Comparison of ENCODE assay signal across 1 cellular context in the genomic region with DNA sequence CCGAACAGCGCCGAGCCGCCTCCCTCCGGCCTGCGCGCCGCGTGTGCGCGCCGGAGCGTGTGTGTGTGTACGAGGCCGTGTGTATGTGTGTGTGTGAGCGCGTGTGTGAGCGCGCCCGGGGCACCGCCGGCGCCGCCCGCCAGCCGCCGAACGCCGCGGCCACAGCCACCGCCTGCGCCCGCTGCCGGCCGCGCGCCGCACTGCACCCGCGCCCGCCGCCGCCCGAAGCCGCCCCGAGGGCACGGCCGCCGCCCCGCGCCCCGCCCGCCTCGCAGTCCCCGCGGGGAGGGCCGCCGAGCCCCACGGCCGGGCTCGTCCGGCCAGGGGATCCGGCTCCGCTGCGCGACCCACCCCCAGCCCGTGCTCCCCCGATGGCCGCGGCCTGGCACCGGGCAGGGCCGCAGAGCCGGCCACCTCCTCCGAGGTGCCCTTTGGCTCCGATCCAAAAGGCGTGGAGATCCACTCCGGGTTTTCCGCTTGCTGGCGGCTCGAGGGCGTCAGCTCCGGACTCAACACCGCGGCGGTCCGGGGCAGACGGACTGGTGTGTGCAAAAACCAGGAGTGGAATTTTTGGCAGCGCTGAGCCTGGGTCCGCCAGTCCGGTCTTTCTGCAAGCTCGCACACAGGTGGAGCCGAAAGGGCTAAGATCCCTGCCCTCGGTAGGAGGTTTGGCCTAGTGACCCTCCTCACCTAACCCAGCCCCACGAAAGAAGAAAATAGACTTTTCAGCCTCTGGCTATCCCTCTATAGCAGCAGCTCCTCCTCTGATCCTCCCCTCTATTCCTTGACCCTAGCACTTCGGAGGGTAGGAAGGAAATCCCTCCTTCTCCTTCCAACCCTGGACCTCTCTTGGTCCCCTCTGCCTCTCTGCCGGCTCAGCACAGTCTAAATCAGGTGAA.
TF ChIP-seq lines count a peak whose summit lies in the region.

A gene with protein sequence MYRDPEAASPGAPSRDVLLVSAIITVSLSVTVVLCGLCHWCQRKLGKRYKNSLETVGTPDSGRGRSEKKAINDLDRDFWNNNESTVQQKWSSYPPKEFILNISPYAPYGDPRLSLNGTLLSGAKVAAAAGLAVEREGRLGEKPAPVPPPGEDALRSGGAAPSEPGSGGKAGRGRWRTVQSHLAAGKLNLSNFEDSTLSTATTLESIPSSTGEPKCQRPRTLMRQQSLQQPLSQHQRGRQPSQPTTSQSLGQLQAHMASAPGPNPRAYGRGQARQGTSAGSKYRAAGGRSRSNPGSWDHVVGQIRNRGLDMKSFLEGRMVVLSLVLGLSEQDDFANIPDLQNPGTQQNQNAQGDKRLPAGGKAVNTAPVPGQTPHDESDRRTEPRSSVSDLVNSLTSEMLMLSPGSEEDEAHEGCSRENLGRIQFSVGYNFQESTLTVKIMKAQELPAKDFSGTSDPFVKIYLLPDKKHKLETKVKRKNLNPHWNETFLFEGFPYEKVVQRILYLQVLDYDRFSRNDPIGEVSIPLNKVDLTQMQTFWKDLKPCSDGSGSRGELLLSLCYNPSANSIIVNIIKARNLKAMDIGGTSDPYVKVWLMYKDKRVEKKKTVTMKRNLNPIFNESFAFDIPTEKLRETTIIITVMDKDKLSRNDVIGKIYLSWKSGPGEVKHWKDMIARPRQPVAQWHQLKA (minus strand): TSS at position 47 of the 899 bp plus-strand sequence. CDS start 256 bp downstream, outside the sequence.

TF ChIP-seq in WTC11, 78 proteins besides CTCF, POLR2A, EP300 and RAD21 (continued from another document):
- TF ChIP-seq, protein P1, sequence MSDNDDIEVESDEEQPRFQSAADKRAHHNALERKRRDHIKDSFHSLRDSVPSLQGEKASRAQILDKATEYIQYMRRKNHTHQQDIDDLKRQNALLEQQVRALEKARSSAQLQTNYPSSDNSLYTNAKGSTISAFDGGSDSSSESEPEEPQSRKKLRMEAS (CRISPR knock-in tag; IDR thresholded peaks at IDR 0.05), result peak; percentile 55; the same call in 1 of the 2 replicates
- TF ChIP-seq, protein P2, sequence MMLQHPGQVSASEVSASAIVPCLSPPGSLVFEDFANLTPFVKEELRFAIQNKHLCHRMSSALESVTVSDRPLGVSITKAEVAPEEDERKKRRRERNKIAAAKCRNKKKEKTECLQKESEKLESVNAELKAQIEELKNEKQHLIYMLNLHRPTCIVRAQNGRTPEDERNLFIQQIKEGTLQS (CRISPR knock-in tag; conservative IDR thresholded peaks at IDR 0.05), result no peak
- TF ChIP-seq, protein P3, sequence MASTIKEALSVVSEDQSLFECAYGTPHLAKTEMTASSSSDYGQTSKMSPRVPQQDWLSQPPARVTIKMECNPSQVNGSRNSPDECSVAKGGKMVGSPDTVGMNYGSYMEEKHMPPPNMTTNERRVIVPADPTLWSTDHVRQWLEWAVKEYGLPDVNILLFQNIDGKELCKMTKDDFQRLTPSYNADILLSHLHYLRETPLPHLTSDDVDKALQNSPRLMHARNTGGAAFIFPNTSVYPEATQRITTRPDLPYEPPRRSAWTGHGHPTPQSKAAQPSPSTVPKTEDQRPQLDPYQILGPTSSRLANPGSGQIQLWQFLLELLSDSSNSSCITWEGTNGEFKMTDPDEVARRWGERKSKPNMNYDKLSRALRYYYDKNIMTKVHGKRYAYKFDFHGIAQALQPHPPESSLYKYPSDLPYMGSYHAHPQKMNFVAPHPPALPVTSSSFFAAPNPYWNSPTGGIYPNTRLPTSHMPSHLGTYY (CRISPR knock-in tag; IDR thresholded peaks at IDR 0.05), result no peak
- TF ChIP-seq TP53 (CRISPR knock-in tag; IDR thresholded peaks at IDR 0.05) (0 out of 2 replicates have a peak, but pooled peaks have one; percentile 33), ZNF396 (CRISPR knock-in tag; IDR thresholded peaks at IDR 0.05; ENCODE audit: borderline replicate concordance) (no peak), ZNF317 (CRISPR knock-in tag; IDR thresholded peaks at IDR 0.05; ENCODE audit: borderline replicate concordance, low read depth) (no peak), IRF2 (CRISPR knock-in tag; IDR thresholded peaks at IDR 0.05; ENCODE audit: borderline replicate concordance, low read depth) (no peak), NFATC4 (CRISPR knock-in tag; IDR thresholded peaks at IDR 0.05) (no peak), RELA (CRISPR knock-in tag; IDR thresholded peaks at IDR 0.05; ENCODE audit: borderline replicate concordance) (peak; percentile 30; the same call in 1 of the 2 replicates), NFYB (CRISPR knock-in tag; conservative IDR thresholded peaks at IDR 0.05; ENCODE audit: low read depth) (no peak)
- TF ChIP-seq, protein P4, sequence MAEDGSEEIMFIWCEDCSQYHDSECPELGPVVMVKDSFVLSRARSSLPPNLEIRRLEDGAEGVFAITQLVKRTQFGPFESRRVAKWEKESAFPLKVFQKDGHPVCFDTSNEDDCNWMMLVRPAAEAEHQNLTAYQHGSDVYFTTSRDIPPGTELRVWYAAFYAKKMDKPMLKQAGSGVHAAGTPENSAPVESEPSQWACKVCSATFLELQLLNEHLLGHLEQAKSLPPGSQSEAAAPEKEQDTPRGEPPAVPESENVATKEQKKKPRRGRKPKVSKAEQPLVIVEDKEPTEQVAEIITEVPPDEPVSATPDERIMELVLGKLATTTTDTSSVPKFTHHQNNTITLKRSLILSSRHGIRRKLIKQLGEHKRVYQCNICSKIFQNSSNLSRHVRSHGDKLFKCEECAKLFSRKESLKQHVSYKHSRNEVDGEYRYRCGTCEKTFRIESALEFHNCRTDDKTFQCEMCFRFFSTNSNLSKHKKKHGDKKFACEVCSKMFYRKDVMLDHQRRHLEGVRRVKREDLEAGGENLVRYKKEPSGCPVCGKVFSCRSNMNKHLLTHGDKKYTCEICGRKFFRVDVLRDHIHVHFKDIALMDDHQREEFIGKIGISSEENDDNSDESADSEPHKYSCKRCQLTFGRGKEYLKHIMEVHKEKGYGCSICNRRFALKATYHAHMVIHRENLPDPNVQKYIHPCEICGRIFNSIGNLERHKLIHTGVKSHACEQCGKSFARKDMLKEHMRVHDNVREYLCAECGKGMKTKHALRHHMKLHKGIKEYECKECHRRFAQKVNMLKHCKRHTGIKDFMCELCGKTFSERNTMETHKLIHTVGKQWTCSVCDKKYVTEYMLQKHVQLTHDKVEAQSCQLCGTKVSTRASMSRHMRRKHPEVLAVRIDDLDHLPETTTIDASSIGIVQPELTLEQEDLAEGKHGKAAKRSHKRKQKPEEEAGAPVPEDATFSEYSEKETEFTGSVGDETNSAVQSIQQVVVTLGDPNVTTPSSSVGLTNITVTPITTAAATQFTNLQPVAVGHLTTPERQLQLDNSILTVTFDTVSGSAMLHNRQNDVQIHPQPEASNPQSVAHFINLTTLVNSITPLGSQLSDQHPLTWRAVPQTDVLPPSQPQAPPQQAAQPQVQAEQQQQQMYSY (CRISPR knock-in tag; IDR thresholded peaks at IDR 0.05), result peak; percentile 100
- TF ChIP-seq, protein P5, sequence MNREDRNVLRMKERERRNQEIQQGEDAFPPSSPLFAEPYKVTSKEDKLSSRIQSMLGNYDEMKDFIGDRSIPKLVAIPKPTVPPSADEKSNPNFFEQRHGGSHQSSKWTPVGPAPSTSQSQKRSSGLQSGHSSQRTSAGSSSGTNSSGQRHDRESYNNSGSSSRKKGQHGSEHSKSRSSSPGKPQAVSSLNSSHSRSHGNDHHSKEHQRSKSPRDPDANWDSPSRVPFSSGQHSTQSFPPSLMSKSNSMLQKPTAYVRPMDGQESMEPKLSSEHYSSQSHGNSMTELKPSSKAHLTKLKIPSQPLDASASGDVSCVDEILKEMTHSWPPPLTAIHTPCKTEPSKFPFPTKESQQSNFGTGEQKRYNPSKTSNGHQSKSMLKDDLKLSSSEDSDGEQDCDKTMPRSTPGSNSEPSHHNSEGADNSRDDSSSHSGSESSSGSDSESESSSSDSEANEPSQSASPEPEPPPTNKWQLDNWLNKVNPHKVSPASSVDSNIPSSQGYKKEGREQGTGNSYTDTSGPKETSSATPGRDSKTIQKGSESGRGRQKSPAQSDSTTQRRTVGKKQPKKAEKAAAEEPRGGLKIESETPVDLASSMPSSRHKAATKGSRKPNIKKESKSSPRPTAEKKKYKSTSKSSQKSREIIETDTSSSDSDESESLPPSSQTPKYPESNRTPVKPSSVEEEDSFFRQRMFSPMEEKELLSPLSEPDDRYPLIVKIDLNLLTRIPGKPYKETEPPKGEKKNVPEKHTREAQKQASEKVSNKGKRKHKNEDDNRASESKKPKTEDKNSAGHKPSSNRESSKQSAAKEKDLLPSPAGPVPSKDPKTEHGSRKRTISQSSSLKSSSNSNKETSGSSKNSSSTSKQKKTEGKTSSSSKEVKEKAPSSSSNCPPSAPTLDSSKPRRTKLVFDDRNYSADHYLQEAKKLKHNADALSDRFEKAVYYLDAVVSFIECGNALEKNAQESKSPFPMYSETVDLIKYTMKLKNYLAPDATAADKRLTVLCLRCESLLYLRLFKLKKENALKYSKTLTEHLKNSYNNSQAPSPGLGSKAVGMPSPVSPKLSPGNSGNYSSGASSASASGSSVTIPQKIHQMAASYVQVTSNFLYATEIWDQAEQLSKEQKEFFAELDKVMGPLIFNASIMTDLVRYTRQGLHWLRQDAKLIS (CRISPR knock-in tag; IDR thresholded peaks at IDR 0.05; ENCODE audit: borderline replicate concordance), result no peak
- TF ChIP-seq, protein P6, sequence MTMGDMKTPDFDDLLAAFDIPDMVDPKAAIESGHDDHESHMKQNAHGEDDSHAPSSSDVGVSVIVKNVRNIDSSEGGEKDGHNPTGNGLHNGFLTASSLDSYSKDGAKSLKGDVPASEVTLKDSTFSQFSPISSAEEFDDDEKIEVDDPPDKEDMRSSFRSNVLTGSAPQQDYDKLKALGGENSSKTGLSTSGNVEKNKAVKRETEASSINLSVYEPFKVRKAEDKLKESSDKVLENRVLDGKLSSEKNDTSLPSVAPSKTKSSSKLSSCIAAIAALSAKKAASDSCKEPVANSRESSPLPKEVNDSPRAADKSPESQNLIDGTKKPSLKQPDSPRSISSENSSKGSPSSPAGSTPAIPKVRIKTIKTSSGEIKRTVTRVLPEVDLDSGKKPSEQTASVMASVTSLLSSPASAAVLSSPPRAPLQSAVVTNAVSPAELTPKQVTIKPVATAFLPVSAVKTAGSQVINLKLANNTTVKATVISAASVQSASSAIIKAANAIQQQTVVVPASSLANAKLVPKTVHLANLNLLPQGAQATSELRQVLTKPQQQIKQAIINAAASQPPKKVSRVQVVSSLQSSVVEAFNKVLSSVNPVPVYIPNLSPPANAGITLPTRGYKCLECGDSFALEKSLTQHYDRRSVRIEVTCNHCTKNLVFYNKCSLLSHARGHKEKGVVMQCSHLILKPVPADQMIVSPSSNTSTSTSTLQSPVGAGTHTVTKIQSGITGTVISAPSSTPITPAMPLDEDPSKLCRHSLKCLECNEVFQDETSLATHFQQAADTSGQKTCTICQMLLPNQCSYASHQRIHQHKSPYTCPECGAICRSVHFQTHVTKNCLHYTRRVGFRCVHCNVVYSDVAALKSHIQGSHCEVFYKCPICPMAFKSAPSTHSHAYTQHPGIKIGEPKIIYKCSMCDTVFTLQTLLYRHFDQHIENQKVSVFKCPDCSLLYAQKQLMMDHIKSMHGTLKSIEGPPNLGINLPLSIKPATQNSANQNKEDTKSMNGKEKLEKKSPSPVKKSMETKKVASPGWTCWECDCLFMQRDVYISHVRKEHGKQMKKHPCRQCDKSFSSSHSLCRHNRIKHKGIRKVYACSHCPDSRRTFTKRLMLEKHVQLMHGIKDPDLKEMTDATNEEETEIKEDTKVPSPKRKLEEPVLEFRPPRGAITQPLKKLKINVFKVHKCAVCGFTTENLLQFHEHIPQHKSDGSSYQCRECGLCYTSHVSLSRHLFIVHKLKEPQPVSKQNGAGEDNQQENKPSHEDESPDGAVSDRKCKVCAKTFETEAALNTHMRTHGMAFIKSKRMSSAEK (CRISPR knock-in tag; IDR thresholded peaks at IDR 0.05; ENCODE audit: borderline replicate concordance), result no peak
- TF ChIP-seq, protein P7, sequence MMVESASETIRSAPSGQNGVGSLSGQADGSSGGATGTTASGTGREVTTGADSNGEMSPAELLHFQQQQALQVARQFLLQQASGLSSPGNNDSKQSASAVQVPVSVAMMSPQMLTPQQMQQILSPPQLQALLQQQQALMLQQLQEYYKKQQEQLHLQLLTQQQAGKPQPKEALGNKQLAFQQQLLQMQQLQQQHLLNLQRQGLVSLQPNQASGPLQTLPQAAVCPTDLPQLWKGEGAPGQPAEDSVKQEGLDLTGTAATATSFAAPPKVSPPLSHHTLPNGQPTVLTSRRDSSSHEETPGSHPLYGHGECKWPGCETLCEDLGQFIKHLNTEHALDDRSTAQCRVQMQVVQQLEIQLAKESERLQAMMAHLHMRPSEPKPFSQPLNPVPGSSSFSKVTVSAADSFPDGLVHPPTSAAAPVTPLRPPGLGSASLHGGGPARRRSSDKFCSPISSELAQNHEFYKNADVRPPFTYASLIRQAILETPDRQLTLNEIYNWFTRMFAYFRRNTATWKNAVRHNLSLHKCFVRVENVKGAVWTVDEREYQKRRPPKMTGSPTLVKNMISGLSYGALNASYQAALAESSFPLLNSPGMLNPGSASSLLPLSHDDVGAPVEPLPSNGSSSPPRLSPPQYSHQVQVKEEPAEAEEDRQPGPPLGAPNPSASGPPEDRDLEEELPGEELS (CRISPR knock-in tag; IDR thresholded peaks at IDR 0.05), result peak; percentile 43; the same call in 1 of the 2 replicates
- TF ChIP-seq, protein P8, sequence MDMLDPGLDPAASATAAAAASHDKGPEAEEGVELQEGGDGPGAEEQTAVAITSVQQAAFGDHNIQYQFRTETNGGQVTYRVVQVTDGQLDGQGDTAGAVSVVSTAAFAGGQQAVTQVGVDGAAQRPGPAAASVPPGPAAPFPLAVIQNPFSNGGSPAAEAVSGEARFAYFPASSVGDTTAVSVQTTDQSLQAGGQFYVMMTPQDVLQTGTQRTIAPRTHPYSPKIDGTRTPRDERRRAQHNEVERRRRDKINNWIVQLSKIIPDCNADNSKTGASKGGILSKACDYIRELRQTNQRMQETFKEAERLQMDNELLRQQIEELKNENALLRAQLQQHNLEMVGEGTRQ (CRISPR knock-in tag; IDR thresholded peaks at IDR 0.05), result 0 out of 2 replicates have a peak, but pooled peaks have one; percentile 25
- TF ChIP-seq, protein P9, sequence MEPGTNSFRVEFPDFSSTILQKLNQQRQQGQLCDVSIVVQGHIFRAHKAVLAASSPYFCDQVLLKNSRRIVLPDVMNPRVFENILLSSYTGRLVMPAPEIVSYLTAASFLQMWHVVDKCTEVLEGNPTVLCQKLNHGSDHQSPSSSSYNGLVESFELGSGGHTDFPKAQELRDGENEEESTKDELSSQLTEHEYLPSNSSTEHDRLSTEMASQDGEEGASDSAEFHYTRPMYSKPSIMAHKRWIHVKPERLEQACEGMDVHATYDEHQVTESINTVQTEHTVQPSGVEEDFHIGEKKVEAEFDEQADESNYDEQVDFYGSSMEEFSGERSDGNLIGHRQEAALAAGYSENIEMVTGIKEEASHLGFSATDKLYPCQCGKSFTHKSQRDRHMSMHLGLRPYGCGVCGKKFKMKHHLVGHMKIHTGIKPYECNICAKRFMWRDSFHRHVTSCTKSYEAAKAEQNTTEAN (CRISPR knock-in tag; IDR thresholded peaks at IDR 0.05), result no peak
